23 cellular contexts compared by ENCODE assay signal in the genomic region with DNA sequence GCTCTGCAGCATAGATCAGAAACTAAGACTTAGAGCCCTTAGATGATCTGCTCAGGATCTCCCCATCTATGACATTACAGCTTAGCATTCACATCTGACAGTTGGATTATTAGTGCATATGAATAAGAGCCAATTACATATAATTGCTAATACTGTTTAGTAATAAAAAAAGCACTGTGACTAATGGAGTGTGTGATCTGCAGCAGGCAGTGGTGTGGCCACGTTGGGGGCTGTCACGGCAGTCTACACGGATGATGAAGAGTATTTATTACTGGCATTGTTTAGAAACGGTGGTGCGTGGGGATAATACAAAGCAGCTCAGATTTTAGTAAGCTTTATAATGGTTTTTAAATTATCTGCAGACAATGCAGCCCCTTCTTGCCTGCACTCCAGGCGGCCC.
DNase-seq lines count a peak whose midpoint lies in the region; ATAC-seq, FAIRE-seq and TF ChIP-seq lines count a peak whose summit lies in the region.
"Had no signal": no experiment of that assay in that cellular context is flagged by ENCODE, and none has a peak within 500 bp of the region (broad histone marks: within the 10 kb centered on the region; RNA-seq: fewer than 3 reads in every experiment).

No MANE protein-coding gene starts in this region.

- no peak for DNase-seq in mammary epithelial cell
- DNase-seq in breast epithelium (ENCODE audit: low spot score in 2 of 2): no peak
- peak in 2 of 3 experiments; percentile 42 to 81 for DNase-seq in NCI-H1417 (lab: John Stamatoyannopoulos, UW)
- peak; percentile 52 to 69 for DNase-seq in foreskin fibroblast
- no peak for DNase-seq in MG63
- no peak for DNase-seq in RCC 7860 (ENCODE audit: low spot score)
- no peak for DNase-seq in progenitor cell of endocrine pancreas (ENCODE audit: low spot score, unreplicated experiment)
- DNase-seq: 8988T; Calu3; CD8-positive, alpha-beta T cell; DMS53; H9; Karpas-422; NCI-H1048; NCI-H187 treated with DMSO at 0.1 percent for 48 hours; NCI-H2227 treated with DMSO at 0.1 percent for 48 hours; NCI-H524; NCI-H82; PC-3; SJCRH30 had no signal

- intact Hi-C loops in mammary epithelial cell (cut with micrococcal nuclease): no loop called here
- intact Hi-C loops in breast epithelium (cut with DNase I; ENCODE audit: low total_unique reads): no loop called here

- peak overlapping the region; percentile 92 for H2AFZ ChIP-seq in mammary epithelial cell (ENCODE audit: low read depth, low read length)

- TF ChIP-seq POLR2A in breast epithelium (IDR thresholded peaks at IDR 0.05): no peak

- H3K9me3 Mint-ChIP-seq in progenitor cell of endocrine pancreas (ENCODE audit: low read depth): peaks cover 29% of the 10 kb centered on the region

- BruUV-seq in mammary epithelial cell (replicated peaks; lab: Mats Ljungman, UMichigan): no TSS peak

- H3K36me3 ChIP-seq in mammary epithelial cell (ENCODE audit: insufficient read depth, low read length): no peaks in the 10 kb centered on the region
- no peaks in the 10 kb centered on the region for H3K36me3 ChIP-seq in breast epithelium
- no peaks in the 10 kb centered on the region for H3K36me3 ChIP-seq in MG63
- H3K36me3 ChIP-seq: SJCRH30 had no signal

- no peak overlapping the region for H3K4me2 ChIP-seq in mammary epithelial cell (ENCODE audit: insufficient read depth, low read depth, low read length)

- no peak overlapping the region for H3K9ac ChIP-seq in mammary epithelial cell (ENCODE audit: insufficient read depth, low read length)

- peaks cover 23% of the 10 kb centered on the region for H3K9me3 ChIP-seq in mammary epithelial cell (replicated peaks; ENCODE audit: insufficient read depth, low read length)
- H3K9me3 ChIP-seq in breast epithelium: peaks cover 24 to 25% of the 10 kb centered on the region in 2 donors
- peaks cover 32% of the 10 kb centered on the region for H3K9me3 ChIP-seq in MG63

- ATAC-seq in GM21367 (IDR thresholded peaks at IDR 0.05; ENCODE audit: unreplicated experiment): no peak
- ATAC-seq: CD8-positive, alpha-beta T cell; PC-3 had no signal

- H3K4me1 ChIP-seq in mammary epithelial cell (ENCODE audit: insufficient read depth, low read length) (peaks cover 26% of the 10 kb centered on the region), breast epithelium (peaks cover 0 to 5% of the 10 kb centered on the region in 2 donors)
- H3K4me1 ChIP-seq: SJCRH30 had no signal

- CTCF ChIA-PET in mammary epithelial cell (lab: Charles Lee; ENCODE audit: low non-redundant PET): no interaction called here

- no peak overlapping the region for H3K4me3 Mint-ChIP-seq in progenitor cell of endocrine pancreas (ENCODE audit: low read depth)
- H3K4me3 Mint-ChIP-seq: CD8-positive, alpha-beta T cell; H9; IgD-negative memory B cell had no signal

- TF ChIP-seq CTCF in mammary epithelial cell (conservative IDR thresholded peaks at IDR 0.05 in 1 of 2, IDR thresholded peaks at IDR 0.05 in 1 of 2; ENCODE audit: extremely low read depth in 1 of 2, insufficient read depth in 1 of 2, low read depth in 1 of 2, low read length in 2 of 2) (no peak), breast epithelium (IDR thresholded peaks at IDR 0.05) (no peak), foreskin fibroblast (IDR thresholded peaks at IDR 0.05; ENCODE audit: low read depth, low read length) (no peak), progenitor cell of endocrine pancreas (IDR thresholded peaks at IDR 0.05; ENCODE audit: unreplicated experiment) (no peak)

- no peaks in the 10 kb centered on the region for H3K27me3 Mint-ChIP-seq in progenitor cell of endocrine pancreas

- in situ Hi-C loops in mammary epithelial cell (cut with MboI; ENCODE audit: low sequenced_read_pairs in 2 of 2): no loop called here

- H3K27ac Mint-ChIP-seq in progenitor cell of endocrine pancreas: no peak overlapping the region
- H3K27ac Mint-ChIP-seq: CD8-positive, alpha-beta T cell; H9; IgD-negative memory B cell had no signal

- H3K27ac ChIP-seq in mammary epithelial cell (ENCODE audit: insufficient read depth, low read depth, low read length): no peak overlapping the region
- peak overlapping the region in 1 of 2 donors; percentile 25 for H3K27ac ChIP-seq in breast epithelium
- H3K27ac ChIP-seq: SJCRH30 had no signal

- FAIRE-seq in RCC 7860 (lab: Jason Lieb, UNC): no peak
- FAIRE-seq: HTR-8/SVneo had no signal

- peaks cover 5% of the 10 kb centered on the region for H3K36me3 Mint-ChIP-seq in progenitor cell of endocrine pancreas (ENCODE audit: insufficient read depth)
- H3K36me3 Mint-ChIP-seq: CD8-positive, alpha-beta T cell had no signal

- 75% methylated on average over 6 of the region's 6 CpGs for WGBS in mammary epithelial cell (ENCODE audit: low coverage, missing lambda C conversion rate)

- no peaks in the 10 kb centered on the region for H3K4me1 Mint-ChIP-seq in progenitor cell of endocrine pancreas (ENCODE audit: low read depth)
- H3K4me1 Mint-ChIP-seq: H9 had no signal

- H3K4me3 ChIP-seq in mammary epithelial cell (replicated peaks in 1 of 3; ENCODE audit: insufficient read depth in 1 of 3, low read depth in 2 of 3, low read length in 3 of 3) (no peak overlapping the region), breast epithelium (no peak overlapping the region), foreskin fibroblast (ENCODE audit: low read depth in 1 of 2, low read length in 2 of 2) (no peak overlapping the region), MG63 (no peak overlapping the region)
- H3K4me3 ChIP-seq: SJCRH30 had no signal

- no peaks in the 10 kb centered on the region for H3K79me2 ChIP-seq in mammary epithelial cell (ENCODE audit: insufficient read depth, low read length)

- no peaks in the 10 kb centered on the region for H3K27me3 ChIP-seq in mammary epithelial cell (ENCODE audit: insufficient read depth, low read length)
- no peaks in the 10 kb centered on the region for H3K27me3 ChIP-seq in breast epithelium
- no peaks in the 10 kb centered on the region for H3K27me3 ChIP-seq in MG63
- H3K27me3 ChIP-seq: SJCRH30 had no signal

- H4K20me1 ChIP-seq in mammary epithelial cell (ENCODE audit: insufficient read depth, low read length): no peaks in the 10 kb centered on the region

- dilution Hi-C loops in mammary epithelial cell (cut with HindIII; ENCODE audit: low sequenced_read_pairs): loop anchor here (5.0 kb wide), 2 partner anchors 34 to 36 kb away; no protein-coding TSS in a partner anchor

Comparison
In these comparisons a context has a peak if more than half of its experiments do, and no peak if none do; other contexts are left out.
1. DNase-seq: peak in NCI-H1417 (2 of 3) and foreskin fibroblast (2 of 2); none in mammary epithelial cell (single experiment), breast epithelium (0 of 2), MG63 (single experiment), RCC 7860 (single experiment) and progenitor cell of endocrine pancreas (single experiment).